ENCODE assay signal across 19 cellular contexts in the genomic region with DNA sequence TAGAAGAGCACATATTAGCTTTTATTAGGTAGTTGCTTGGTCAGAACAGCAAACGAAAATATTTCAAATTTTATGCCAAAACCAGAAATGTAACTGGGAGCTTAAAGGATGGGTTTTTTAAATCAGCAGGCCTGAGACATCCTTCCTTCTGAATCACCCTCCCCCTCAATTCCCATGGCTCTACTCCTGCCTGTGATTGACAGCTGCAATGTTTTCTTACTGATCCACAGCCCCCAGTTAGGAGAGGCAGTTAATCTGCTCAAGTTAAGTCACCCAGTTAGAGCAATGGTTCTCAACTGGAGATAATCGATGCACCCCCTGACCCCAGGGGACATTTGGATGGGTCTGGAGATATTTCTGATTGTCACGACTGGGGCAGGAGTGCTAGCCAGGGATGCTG. TPM values are rescaled to one million over a fixed set of nuclear protein-coding genes. Genes with fewer than 3 reads are reported as not detected.
DNase-seq lines count a peak whose midpoint lies in the region; ATAC-seq, FAIRE-seq and TF ChIP-seq lines count a peak whose summit lies in the region.
"Had no signal": no experiment of that assay in that cellular context is flagged by ENCODE, and none has a peak within 500 bp of the region (broad histone marks: within the 10 kb centered on the region; RNA-seq: fewer than 3 reads in every experiment).

No MANE protein-coding gene starts in this region.

- H2AK9ac ChIP-seq in IMR-90 (replicated peaks; ENCODE audit: low read depth, low read length, poor library complexity) = no peak overlapping the region

- BruUV-seq in IMR-90 (replicated peaks; lab: Mats Ljungman, UMichigan) = no TSS peak

- no peak overlapping the region for H3K4me2 ChIP-seq in IMR-90 (ENCODE audit: low read depth, low read length)
- H3K4me2 ChIP-seq: BLaER1 treated with 17β-estradiol and CSF1 and Interleukin-3, amounts not matched to agents 10 nM and 100 nM had no signal

- H4K20me1 ChIP-seq in IMR-90 (ENCODE audit: insufficient read depth, low read length) = no peaks in the 10 kb centered on the region
- H4K20me1 ChIP-seq: BLaER1 treated with 17β-estradiol and CSF1 and Interleukin-3, amounts not matched to agents 10 nM and 100 nM had no signal

- H3K56ac ChIP-seq in IMR-90 (ENCODE audit: extremely low read depth, insufficient read depth, low read length) = no peak overlapping the region

- DNase-seq in IMR-90 (peak; percentile 47), RKO (ENCODE audit: low spot score) (peak; percentile 25), bronchial epithelial cell (ENCODE audit: low read depth) (peak; percentile 46), osteocyte (ENCODE audit: extremely low spot score, unreplicated experiment) (no peak), psoas muscle (no peak), MG63 (no peak)
- no peak for DNase-seq in naive thymus-derived CD8-positive, alpha-beta T cell
- DNase-seq: CD8-positive, alpha-beta memory T cell; Kasumi-1; NCI-H1105; NCI-H2081; NCI-H510A; NCI-H748 treated with DMSO at 0.1 percent for 48 hours; OCI-M1; SHP77 had no signal

- no peak for FAIRE-seq in bronchial epithelial cell (lab: Jason Lieb, UNC)
- FAIRE-seq: HTR-8/SVneo had no signal

- peak overlapping the region; percentile 7 for H3K27ac Mint-ChIP-seq in osteocyte (ENCODE audit: unreplicated experiment)
- peak overlapping the region in 1 of 10 donors; percentile 53 for H3K27ac Mint-ChIP-seq in naive thymus-derived CD8-positive, alpha-beta T cell
- H3K27ac Mint-ChIP-seq: CD8-positive, alpha-beta memory T cell had no signal

- H2BK20ac ChIP-seq in IMR-90 (ENCODE audit: low read depth, low read length) = no peak overlapping the region

- H3K27me3 ChIP-seq in IMR-90 (ENCODE audit: control insufficient read depth, insufficient read depth, low read length) = no peaks in the 10 kb centered on the region
- no peaks in the 10 kb centered on the region for H3K27me3 ChIP-seq in bronchial epithelial cell (ENCODE audit: control insufficient read depth, insufficient read depth, low read length)
- H3K27me3 ChIP-seq in psoas muscle (ENCODE audit: insufficient read depth in 3 of 3, low read length in 2 of 3) = no peaks in the 10 kb centered on the region
- no peaks in the 10 kb centered on the region for H3K27me3 ChIP-seq in MG63
- H3K27me3 ChIP-seq: BLaER1 treated with 17β-estradiol and CSF1 and Interleukin-3, amounts not matched to agents 10 nM and 100 nM had no signal

- H3K4me1 Mint-ChIP-seq in osteocyte (ENCODE audit: unreplicated experiment) = peaks cover 32% of the 10 kb centered on the region
- H3K4me1 Mint-ChIP-seq in naive thymus-derived CD8-positive, alpha-beta T cell = peaks cover 0 to 4% (median 0%) of the 10 kb centered on the region in 4 donors

- no peak overlapping the region for H2BK120ac ChIP-seq in IMR-90 (ENCODE audit: low read depth, low read length)

- peaks cover 0 to 9% of the 10 kb centered on the region in 2 experiments; a peak in 1 of 4 replicates for H3K79me1 ChIP-seq in IMR-90 (ENCODE audit: low read depth in 1 of 2, low read length in 2 of 2)

- no peak for ATAC-seq in IMR-90 (ENCODE audit: low read depth)
- ATAC-seq in psoas muscle = no peak
- no peak for ATAC-seq in naive thymus-derived CD8-positive, alpha-beta T cell

- CTCF ChIA-PET in IMR-90 (lab: Yijun Ruan, JAX) = interaction anchor here (0.7 to 2.1 kb wide), 5 partner anchors 9 to 499 kb away, joined by 3 to 10 read pairs (median 4); no protein-coding TSS in a partner anchor

- intact Hi-C loops in IMR-90 (cut with micrococcal nuclease) (loop anchor here (5.0 kb wide), 2 partner anchors 217 to 238 kb away; no protein-coding TSS in a partner anchor), psoas muscle (cut with DNase I) (loop anchor here in 1 of 2 donors (5.0 kb wide), 1 partner anchor 178 kb away; a partner anchor contains a TSS)

- H3K4me3 ChIP-seq in IMR-90 (ENCODE audit: insufficient read depth, low read depth, low read length) (no peak overlapping the region), bronchial epithelial cell (ENCODE audit: low read depth, low read length) (no peak overlapping the region), psoas muscle (no peak overlapping the region), MG63 (no peak overlapping the region)
- H3K4me3 ChIP-seq: BLaER1 treated with 17β-estradiol and CSF1 and Interleukin-3, amounts not matched to agents 10 nM and 100 nM had no signal

- no peak overlapping the region for H3K4ac ChIP-seq in IMR-90 (ENCODE audit: low read depth, low read length)

- no peak overlapping the region for H2AFZ ChIP-seq in IMR-90 (replicated peaks; ENCODE audit: low read length, poor library complexity)

- H3K9me3 ChIP-seq in IMR-90 (ENCODE audit: control insufficient read depth, insufficient read depth, low read length) (no peaks in the 10 kb centered on the region), psoas muscle (no peaks in the 10 kb centered on the region), MG63 (no peaks in the 10 kb centered on the region)
- H3K9me3 ChIP-seq: BLaER1 treated with 17β-estradiol and CSF1 and Interleukin-3, amounts not matched to agents 10 nM and 100 nM had no signal

- in situ Hi-C loops in IMR-90 (cut with MboI; ENCODE audit: low sequenced_read_pairs) = no loop called here

- H3K36me3 ChIP-seq in IMR-90 (ENCODE audit: control insufficient read depth, insufficient read depth, low read length) (peaks cover 8% of the 10 kb centered on the region), bronchial epithelial cell (ENCODE audit: control insufficient read depth, insufficient read depth, low read length) (no peaks in the 10 kb centered on the region), psoas muscle (ENCODE audit: insufficient read depth in 1 of 2, low read depth in 1 of 2) (peaks cover 2 to 9% of the 10 kb centered on the region in 2 donors), MG63 (peaks cover 10% of the 10 kb centered on the region)

- WGBS in IMR-90 (ENCODE audit: extremely low coverage in 2 of 2, insufficient read length in 1 of 2), 2 experiments = no CpG with 5 or more reads among the region's 3 CpGs
- WGBS in psoas muscle, 3 donors = 57 to 64% (median 59%) methylated on average over 3 of the region's 3 CpGs

- no peak overlapping the region for H4K91ac ChIP-seq in IMR-90 (ENCODE audit: insufficient read depth, low read depth, low read length)

- no peak overlapping the region for H2BK15ac ChIP-seq in IMR-90 (ENCODE audit: low read depth, low read length)

- no peak overlapping the region for H4K5ac ChIP-seq in IMR-90 (ENCODE audit: low read depth, low read length)

- H3K27ac ChIP-seq in IMR-90 (ENCODE audit: insufficient read depth, low read length) = no peak overlapping the region
- no peak overlapping the region for H3K27ac ChIP-seq in psoas muscle
- H3K27ac ChIP-seq: BLaER1 treated with 17β-estradiol and CSF1 and Interleukin-3, amounts not matched to agents 10 nM and 100 nM; HL-60 had no signal

- no peak overlapping the region for H3K4me3 Mint-ChIP-seq in osteocyte (ENCODE audit: unreplicated experiment)
- H3K4me3 Mint-ChIP-seq in naive thymus-derived CD8-positive, alpha-beta T cell = no peak overlapping the region
- H3K4me3 Mint-ChIP-seq: CD8-positive, alpha-beta memory T cell; IgD-negative memory B cell had no signal

- H3K23ac ChIP-seq in IMR-90 (ENCODE audit: low read depth, low read length) = no peak overlapping the region

- no peaks in the 10 kb centered on the region for H3K27me3 Mint-ChIP-seq in osteocyte (ENCODE audit: unreplicated experiment)
- H3K27me3 Mint-ChIP-seq in naive thymus-derived CD8-positive, alpha-beta T cell = peaks cover 0 to 9% (median 3%) of the 10 kb centered on the region in 5 donors
- H3K27me3 Mint-ChIP-seq: CD8-positive, alpha-beta memory T cell had no signal

- no peak overlapping the region for H4K8ac ChIP-seq in IMR-90 (ENCODE audit: low read depth in 2 of 2, low read length in 2 of 2)

- no peak overlapping the region for H2BK5ac ChIP-seq in IMR-90 (ENCODE audit: low read depth, low read length, poor library complexity, severe bottlenecking)

- TF ChIP-seq POLR2A in IMR-90 (IDR thresholded peaks at IDR 0.05; ENCODE audit: low read depth, low read length) = no peak

- H3K36me3 Mint-ChIP-seq in osteocyte (ENCODE audit: unreplicated experiment) = peaks cover 13% of the 10 kb centered on the region
- H3K36me3 Mint-ChIP-seq in naive thymus-derived CD8-positive, alpha-beta T cell = peaks cover 0 to 12% (median 5%) of the 10 kb centered on the region in 3 donors

- TF ChIP-seq RAD21 in IMR-90 (IDR thresholded peaks at IDR 0.05; ENCODE audit: low read length) = no peak

- dilution Hi-C loops in IMR-90 (cut with HindIII; ENCODE audit: low sequenced_read_pairs, unreplicated experiment) = no loop called here

- no peak overlapping the region for H3K18ac ChIP-seq in IMR-90 (ENCODE audit: low read depth, low read length)

- no peak overlapping the region for H2AK5ac ChIP-seq in IMR-90 (ENCODE audit: low read depth, low read length)

- TF ChIP-seq CTCF in IMR-90 (conservative IDR thresholded peaks at IDR 0.05; ENCODE audit: low read depth, low read length) (no peak), bronchial epithelial cell (IDR thresholded peaks at IDR 0.05; ENCODE audit: insufficient read depth, low read length, severe bottlenecking) (no peak), osteocyte (IDR thresholded peaks at IDR 0.05) (no peak), psoas muscle (IDR thresholded peaks at IDR 0.05) (no peak)

- H3K14ac ChIP-seq in IMR-90 (replicated peaks; ENCODE audit: low read depth, low read length) = no peak overlapping the region

- peaks cover 4% of the 10 kb centered on the region; the same call in 1 of the 2 replicates for H3K9me1 ChIP-seq in IMR-90 (ENCODE audit: insufficient read depth, low read length)

- POLR2A ChIA-PET in IMR-90 (lab: Charles Lee; ENCODE audit: unreplicated experiment) = no interaction called here
- POLR2A ChIA-PET in naive thymus-derived CD8-positive, alpha-beta T cell (lab: Charles Lee) = interaction anchor here (0.8 kb wide), 1 partner anchor 25 kb away, joined by 5 read pairs; a partner anchor contains a TSS

- H3K9ac ChIP-seq in IMR-90 (ENCODE audit: low read depth, low read length) = no peak overlapping the region
- H3K9ac ChIP-seq: BLaER1 treated with 17β-estradiol and CSF1 and Interleukin-3, amounts not matched to agents 10 nM and 100 nM had no signal

- no peaks in the 10 kb centered on the region for H3K9me3 Mint-ChIP-seq in osteocyte (ENCODE audit: unreplicated experiment)
- H3K9me3 Mint-ChIP-seq in naive thymus-derived CD8-positive, alpha-beta T cell = no peaks in the 10 kb centered on the region
- H3K9me3 Mint-ChIP-seq: CD8-positive, alpha-beta memory T cell; IgD-negative memory B cell had no signal

- H3K4me1 ChIP-seq in IMR-90 (ENCODE audit: control insufficient read depth, insufficient read depth, low read length) (peaks cover 10% of the 10 kb centered on the region), psoas muscle (peaks cover 3% of the 10 kb centered on the region)

RNA-seq across cellular contexts. Expression of a gene that starts 24.9 kb away (rescaled TPM):
- 10.4 and 12.8 TPM in 2 replicates for total RNA-seq in IMR-90 (2012; rRNA removed)
- polyA plus RNA-seq in IMR-90 (2012; rRNA removed) = 6.7 and 7.1 TPM in 2 replicates
- 3.7 and 4.3 TPM in 2 replicates for polyA plus RNA-seq in IMR-90 (2012; cell fraction: cytosol; rRNA removed)
- polyA plus RNA-seq in IMR-90 (2012; cell fraction: nucleus; rRNA removed; ENCODE audit: low replicate concordance) = 5.6 and 8.1 TPM in 2 replicates
- total RNA-seq in bronchial epithelial cell = 28.2 and 31.1 TPM in 2 replicates
- total RNA-seq in osteocyte = 18.5 and 19.1 TPM in 2 replicates
- total RNA-seq in psoas muscle = 10 to 100 TPM in 3 of 4 donors, 1 to 10 TPM in 1; 9.7 to 13.9 (median 10.3) TPM
- 10 to 100 TPM in 1 of 3 donors, 1 to 10 TPM in 2; 7.1 to 24.0 (median 7.9) TPM for polyA plus RNA-seq in psoas muscle
- total RNA-seq in MG63 (2014; rRNA removed; shearing (Covaris generic); ENCODE audit: low replicate concordance) = 13.0 and 30.5 TPM in 2 replicates
- total RNA-seq in naive thymus-derived CD8-positive, alpha-beta T cell = 10 to 100 TPM; 19.1 to 19.6 TPM
- polyA plus RNA-seq in naive thymus-derived CD8-positive, alpha-beta T cell = 10 to 100 TPM; 12.6 to 16.5 (median 14.0) TPM

RNA-seq across cellular contexts. Expression of a gene that starts 41.1 kb away (rescaled TPM):
- total RNA-seq in IMR-90 (2012; rRNA removed) (6.3 and 16.9 TPM in 2 replicates), bronchial epithelial cell (0.64 and 0.79 TPM in 2 replicates), osteocyte (5.2 and 5.7 TPM in 2 replicates), psoas muscle (under 1 TPM; 0.22 to 0.60 (median 0.48) TPM)
- polyA plus RNA-seq in IMR-90 (2012; rRNA removed) (4.7 and 5.4 TPM in 2 replicates), psoas muscle (1 to 10 TPM in 2 of 3 donors, under 1 TPM in 1; 0.28 to 2.6 (median 1.1) TPM)
- 0.20 and 0.66 TPM in 2 replicates for polyA plus RNA-seq in IMR-90 (2012; cell fraction: cytosol; rRNA removed)
- polyA plus RNA-seq in IMR-90 (2012; cell fraction: nucleus; rRNA removed; ENCODE audit: low replicate concordance) = 0.16 and 1.2 TPM in 2 replicates
- total RNA-seq in MG63 (2014; rRNA removed; shearing (Covaris generic); ENCODE audit: low replicate concordance) = 6.3 and 10.3 TPM in 2 replicates
- total RNA-seq in naive thymus-derived CD8-positive, alpha-beta T cell = 1 to 10 TPM; 3.4 to 4.9 TPM
- polyA plus RNA-seq in naive thymus-derived CD8-positive, alpha-beta T cell = 1 to 10 TPM in 2 of 3 donors, under 1 TPM in 1; 0.66 to 2.4 (median 2.4) TPM

Comparison
In these comparisons a context has a peak if more than half of its experiments do, and no peak if none do; other contexts are left out.
1. DNase-seq: peak in IMR-90 (single experiment), RKO (single experiment) and bronchial epithelial cell (single experiment); none in osteocyte (single experiment), psoas muscle (0 of 2), MG63 (single experiment) and naive thymus-derived CD8-positive, alpha-beta T cell (0 of 10).